In genomic region chr11:62709262-62710000, GRCh38 we compare ENCODE assay signal across 1 cellular context.
A peak's percentile ranks its signal among the peaks of the same experiment; 100 is the strongest.
TF ChIP-seq lines count a peak whose summit lies in the region.

No MANE protein-coding gene starts in this region.

TF ChIP-seq in K562, 482 proteins besides CTCF, POLR2A, EP300 and RAD21 (continued from another document and continues in another):
- TF ChIP-seq ETV1 (tag; conservative IDR thresholded peaks at IDR 0.05; ENCODE audit: low read depth) (no peak), CBX2 (IDR thresholded peaks at IDR 0.05; ENCODE audit: insufficient read depth, low read length, poor library complexity, severe bottlenecking) (no peak), ARID3A (IDR thresholded peaks at IDR 0.05; ENCODE audit: borderline replicate concordance, low read depth, low read length) (no peak), ZFP30 (CRISPR knock-in tag; IDR thresholded peaks at IDR 0.05; ENCODE audit: borderline replicate concordance) (no peak), ZEB2 (IDR thresholded peaks at IDR 0.05) (no peak), ZNF444 (CRISPR knock-in tag; IDR thresholded peaks at IDR 0.05) (no peak), ZNF224 (CRISPR knock-in tag; IDR thresholded peaks at IDR 0.05) (no peak), TCF3 (CRISPR knock-in tag; IDR thresholded peaks at IDR 0.05) (no peak), ZSCAN29 (IDR thresholded peaks at IDR 0.05) (no peak), ZBTB12 (CRISPR knock-in tag; IDR thresholded peaks at IDR 0.05) (no peak), TEAD4 (IDR thresholded peaks at IDR 0.05; ENCODE audit: low read length) (peak; percentile 27; the same call in 1 of the 2 replicates), TEAD4 (CRISPR knock-in tag; IDR thresholded peaks at IDR 0.05; ENCODE audit: borderline replicate concordance) (no peak), TSC22D4 (tag; IDR thresholded peaks at IDR 0.05) (no peak), NR0B1 (IDR thresholded peaks at IDR 0.05; ENCODE audit: partially characterized antibody) (no peak), SMAD3 (CRISPR knock-in tag; conservative IDR thresholded peaks at IDR 0.05) (no peak), ZNF354B (CRISPR knock-in tag; IDR thresholded peaks at IDR 0.05) (no peak), HNRNPL (IDR thresholded peaks at IDR 0.05; ENCODE audit: low read depth, low read length) (no peak), HCFC1 (IDR thresholded peaks at IDR 0.05; ENCODE audit: low read depth, low read length) (peak; percentile 64), DDX20 (tag; IDR thresholded peaks at IDR 0.05; ENCODE audit: low read depth) (no peak), ATF1 (CRISPR knock-in tag; IDR thresholded peaks at IDR 0.05) (no peak), ATF1 (tag; IDR thresholded peaks at IDR 0.05) (no peak), RBFOX2 (IDR thresholded peaks at IDR 0.05; ENCODE audit: low read depth, low read length) (peak; percentile 47), SIN3A (IDR thresholded peaks at IDR 0.05; ENCODE audit: borderline replicate concordance in 2 of 2, control insufficient read depth in 1 of 2, low read depth in 2 of 2, low read length in 2 of 2) (no peak), SRSF1 (IDR thresholded peaks at IDR 0.05; ENCODE audit: low read depth, low read length) (no peak), RERE (CRISPR knock-in tag; IDR thresholded peaks at IDR 0.05; ENCODE audit: borderline replicate concordance) (no peak), CHAMP1 (IDR thresholded peaks at IDR 0.05) (no peak), PRPF4 (IDR thresholded peaks at IDR 0.05; ENCODE audit: insufficient read depth, low read depth, low read length, poor library complexity, severe bottlenecking) (peak; percentile 29), MCM7 (IDR thresholded peaks at IDR 0.05) (no peak), NFXL1 (CRISPR knock-in tag; IDR thresholded peaks at IDR 0.05) (no peak), BRD4 (IDR thresholded peaks at IDR 0.05) (no peak), FOXJ2 (tag; IDR thresholded peaks at IDR 0.05) (no peak), CREM (IDR thresholded peaks at IDR 0.05; ENCODE audit: low read depth) (no peak), ZNF408 (CRISPR knock-in tag; IDR thresholded peaks at IDR 0.05; ENCODE audit: low read depth) (no peak), ZNF12 (CRISPR knock-in tag; IDR thresholded peaks at IDR 0.05) (no peak)
- TF ChIP-seq, protein P1, sequence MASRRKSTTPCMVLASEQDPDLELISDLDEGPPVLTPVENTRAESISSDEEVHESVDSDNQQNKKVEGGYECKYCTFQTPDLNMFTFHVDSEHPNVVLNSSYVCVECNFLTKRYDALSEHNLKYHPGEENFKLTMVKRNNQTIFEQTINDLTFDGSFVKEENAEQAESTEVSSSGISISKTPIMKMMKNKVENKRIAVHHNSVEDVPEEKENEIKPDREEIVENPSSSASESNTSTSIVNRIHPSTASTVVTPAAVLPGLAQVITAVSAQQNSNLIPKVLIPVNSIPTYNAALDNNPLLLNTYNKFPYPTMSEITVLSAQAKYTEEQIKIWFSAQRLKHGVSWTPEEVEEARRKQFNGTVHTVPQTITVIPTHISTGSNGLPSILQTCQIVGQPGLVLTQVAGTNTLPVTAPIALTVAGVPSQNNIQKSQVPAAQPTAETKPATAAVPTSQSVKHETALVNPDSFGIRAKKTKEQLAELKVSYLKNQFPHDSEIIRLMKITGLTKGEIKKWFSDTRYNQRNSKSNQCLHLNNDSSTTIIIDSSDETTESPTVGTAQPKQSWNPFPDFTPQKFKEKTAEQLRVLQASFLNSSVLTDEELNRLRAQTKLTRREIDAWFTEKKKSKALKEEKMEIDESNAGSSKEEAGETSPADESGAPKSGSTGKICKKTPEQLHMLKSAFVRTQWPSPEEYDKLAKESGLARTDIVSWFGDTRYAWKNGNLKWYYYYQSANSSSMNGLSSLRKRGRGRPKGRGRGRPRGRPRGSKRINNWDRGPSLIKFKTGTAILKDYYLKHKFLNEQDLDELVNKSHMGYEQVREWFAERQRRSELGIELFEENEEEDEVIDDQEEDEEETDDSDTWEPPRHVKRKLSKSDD (conservative IDR thresholded peaks at IDR 0.05; ENCODE audit: low read length) = peak; percentile 61
- TF ChIP-seq, protein P2, sequence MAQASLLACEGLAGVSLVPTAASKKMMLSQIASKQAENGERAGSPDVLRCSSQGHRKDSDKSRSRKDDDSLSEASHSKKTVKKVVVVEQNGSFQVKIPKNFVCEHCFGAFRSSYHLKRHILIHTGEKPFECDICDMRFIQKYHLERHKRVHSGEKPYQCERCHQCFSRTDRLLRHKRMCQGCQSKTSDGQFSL (CRISPR knock-in tag; IDR thresholded peaks at IDR 0.05) = no peak
- TF ChIP-seq, protein P2 (tag; IDR thresholded peaks at IDR 0.05) = no peak
- TF ChIP-seq, protein P3, sequence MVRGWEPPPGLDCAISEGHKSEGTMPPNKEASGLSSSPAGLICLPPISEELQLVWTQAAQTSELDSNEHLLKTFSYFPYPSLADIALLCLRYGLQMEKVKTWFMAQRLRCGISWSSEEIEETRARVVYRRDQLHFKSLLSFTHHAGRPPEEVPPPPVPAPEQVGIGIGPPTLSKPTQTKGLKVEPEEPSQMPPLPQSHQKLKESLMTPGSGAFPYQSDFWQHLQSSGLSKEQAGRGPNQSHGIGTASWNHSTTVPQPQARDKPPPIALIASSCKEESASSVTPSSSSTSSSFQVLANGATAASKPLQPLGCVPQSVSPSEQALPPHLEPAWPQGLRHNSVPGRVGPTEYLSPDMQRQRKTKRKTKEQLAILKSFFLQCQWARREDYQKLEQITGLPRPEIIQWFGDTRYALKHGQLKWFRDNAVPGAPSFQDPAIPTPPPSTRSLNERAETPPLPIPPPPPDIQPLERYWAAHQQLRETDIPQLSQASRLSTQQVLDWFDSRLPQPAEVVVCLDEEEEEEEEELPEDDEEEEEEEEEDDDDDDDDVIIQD (CRISPR knock-in tag; IDR thresholded peaks at IDR 0.05) = no peak
- TF ChIP-seq, protein P4, sequence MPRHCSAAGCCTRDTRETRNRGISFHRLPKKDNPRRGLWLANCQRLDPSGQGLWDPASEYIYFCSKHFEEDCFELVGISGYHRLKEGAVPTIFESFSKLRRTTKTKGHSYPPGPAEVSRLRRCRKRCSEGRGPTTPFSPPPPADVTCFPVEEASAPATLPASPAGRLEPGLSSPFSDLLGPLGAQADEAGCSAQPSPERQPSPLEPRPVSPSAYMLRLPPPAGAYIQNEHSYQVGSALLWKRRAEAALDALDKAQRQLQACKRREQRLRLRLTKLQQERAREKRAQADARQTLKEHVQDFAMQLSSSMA (CRISPR knock-in tag; IDR thresholded peaks at IDR 0.05) = no peak
- TF ChIP-seq, protein P5, sequence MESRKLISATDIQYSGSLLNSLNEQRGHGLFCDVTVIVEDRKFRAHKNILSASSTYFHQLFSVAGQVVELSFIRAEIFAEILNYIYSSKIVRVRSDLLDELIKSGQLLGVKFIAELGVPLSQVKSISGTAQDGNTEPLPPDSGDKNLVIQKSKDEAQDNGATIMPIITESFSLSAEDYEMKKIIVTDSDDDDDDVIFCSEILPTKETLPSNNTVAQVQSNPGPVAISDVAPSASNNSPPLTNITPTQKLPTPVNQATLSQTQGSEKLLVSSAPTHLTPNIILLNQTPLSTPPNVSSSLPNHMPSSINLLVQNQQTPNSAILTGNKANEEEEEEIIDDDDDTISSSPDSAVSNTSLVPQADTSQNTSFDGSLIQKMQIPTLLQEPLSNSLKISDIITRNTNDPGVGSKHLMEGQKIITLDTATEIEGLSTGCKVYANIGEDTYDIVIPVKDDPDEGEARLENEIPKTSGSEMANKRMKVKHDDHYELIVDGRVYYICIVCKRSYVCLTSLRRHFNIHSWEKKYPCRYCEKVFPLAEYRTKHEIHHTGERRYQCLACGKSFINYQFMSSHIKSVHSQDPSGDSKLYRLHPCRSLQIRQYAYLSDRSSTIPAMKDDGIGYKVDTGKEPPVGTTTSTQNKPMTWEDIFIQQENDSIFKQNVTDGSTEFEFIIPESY (CRISPR knock-in tag; IDR thresholded peaks at IDR 0.05) = peak; percentile 82; the same call in 1 of the 2 replicates
